1 cellular context compared by ENCODE assay signal in the genomic region with DNA sequence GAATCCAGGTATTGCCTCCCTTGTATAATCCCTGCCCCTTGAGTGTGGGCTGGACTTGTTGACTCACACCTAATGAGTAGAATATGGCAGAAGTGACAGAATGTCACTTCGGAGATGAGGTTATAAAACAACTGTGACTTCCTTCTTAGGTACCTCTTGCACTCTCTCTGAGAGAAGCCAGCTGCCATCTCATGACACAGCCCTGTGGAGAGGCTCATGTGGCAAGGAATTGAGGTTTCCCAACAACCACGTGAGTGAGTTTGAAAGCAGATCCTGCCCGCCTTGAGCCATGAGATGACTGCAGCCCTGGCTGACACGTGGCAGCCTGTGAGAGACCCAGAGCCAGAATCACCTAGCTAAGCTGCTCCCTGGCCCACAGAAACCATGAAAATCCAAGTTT.
TF ChIP-seq lines count a peak whose summit lies in the region.

No MANE protein-coding gene starts in this region.

TF ChIP-seq in K562, 482 proteins besides CTCF, POLR2A, EP300 and RAD21:
- TF ChIP-seq ZNF23 (CRISPR knock-in tag; IDR thresholded peaks at IDR 0.05) = no peak
- TF ChIP-seq, protein P1, sequence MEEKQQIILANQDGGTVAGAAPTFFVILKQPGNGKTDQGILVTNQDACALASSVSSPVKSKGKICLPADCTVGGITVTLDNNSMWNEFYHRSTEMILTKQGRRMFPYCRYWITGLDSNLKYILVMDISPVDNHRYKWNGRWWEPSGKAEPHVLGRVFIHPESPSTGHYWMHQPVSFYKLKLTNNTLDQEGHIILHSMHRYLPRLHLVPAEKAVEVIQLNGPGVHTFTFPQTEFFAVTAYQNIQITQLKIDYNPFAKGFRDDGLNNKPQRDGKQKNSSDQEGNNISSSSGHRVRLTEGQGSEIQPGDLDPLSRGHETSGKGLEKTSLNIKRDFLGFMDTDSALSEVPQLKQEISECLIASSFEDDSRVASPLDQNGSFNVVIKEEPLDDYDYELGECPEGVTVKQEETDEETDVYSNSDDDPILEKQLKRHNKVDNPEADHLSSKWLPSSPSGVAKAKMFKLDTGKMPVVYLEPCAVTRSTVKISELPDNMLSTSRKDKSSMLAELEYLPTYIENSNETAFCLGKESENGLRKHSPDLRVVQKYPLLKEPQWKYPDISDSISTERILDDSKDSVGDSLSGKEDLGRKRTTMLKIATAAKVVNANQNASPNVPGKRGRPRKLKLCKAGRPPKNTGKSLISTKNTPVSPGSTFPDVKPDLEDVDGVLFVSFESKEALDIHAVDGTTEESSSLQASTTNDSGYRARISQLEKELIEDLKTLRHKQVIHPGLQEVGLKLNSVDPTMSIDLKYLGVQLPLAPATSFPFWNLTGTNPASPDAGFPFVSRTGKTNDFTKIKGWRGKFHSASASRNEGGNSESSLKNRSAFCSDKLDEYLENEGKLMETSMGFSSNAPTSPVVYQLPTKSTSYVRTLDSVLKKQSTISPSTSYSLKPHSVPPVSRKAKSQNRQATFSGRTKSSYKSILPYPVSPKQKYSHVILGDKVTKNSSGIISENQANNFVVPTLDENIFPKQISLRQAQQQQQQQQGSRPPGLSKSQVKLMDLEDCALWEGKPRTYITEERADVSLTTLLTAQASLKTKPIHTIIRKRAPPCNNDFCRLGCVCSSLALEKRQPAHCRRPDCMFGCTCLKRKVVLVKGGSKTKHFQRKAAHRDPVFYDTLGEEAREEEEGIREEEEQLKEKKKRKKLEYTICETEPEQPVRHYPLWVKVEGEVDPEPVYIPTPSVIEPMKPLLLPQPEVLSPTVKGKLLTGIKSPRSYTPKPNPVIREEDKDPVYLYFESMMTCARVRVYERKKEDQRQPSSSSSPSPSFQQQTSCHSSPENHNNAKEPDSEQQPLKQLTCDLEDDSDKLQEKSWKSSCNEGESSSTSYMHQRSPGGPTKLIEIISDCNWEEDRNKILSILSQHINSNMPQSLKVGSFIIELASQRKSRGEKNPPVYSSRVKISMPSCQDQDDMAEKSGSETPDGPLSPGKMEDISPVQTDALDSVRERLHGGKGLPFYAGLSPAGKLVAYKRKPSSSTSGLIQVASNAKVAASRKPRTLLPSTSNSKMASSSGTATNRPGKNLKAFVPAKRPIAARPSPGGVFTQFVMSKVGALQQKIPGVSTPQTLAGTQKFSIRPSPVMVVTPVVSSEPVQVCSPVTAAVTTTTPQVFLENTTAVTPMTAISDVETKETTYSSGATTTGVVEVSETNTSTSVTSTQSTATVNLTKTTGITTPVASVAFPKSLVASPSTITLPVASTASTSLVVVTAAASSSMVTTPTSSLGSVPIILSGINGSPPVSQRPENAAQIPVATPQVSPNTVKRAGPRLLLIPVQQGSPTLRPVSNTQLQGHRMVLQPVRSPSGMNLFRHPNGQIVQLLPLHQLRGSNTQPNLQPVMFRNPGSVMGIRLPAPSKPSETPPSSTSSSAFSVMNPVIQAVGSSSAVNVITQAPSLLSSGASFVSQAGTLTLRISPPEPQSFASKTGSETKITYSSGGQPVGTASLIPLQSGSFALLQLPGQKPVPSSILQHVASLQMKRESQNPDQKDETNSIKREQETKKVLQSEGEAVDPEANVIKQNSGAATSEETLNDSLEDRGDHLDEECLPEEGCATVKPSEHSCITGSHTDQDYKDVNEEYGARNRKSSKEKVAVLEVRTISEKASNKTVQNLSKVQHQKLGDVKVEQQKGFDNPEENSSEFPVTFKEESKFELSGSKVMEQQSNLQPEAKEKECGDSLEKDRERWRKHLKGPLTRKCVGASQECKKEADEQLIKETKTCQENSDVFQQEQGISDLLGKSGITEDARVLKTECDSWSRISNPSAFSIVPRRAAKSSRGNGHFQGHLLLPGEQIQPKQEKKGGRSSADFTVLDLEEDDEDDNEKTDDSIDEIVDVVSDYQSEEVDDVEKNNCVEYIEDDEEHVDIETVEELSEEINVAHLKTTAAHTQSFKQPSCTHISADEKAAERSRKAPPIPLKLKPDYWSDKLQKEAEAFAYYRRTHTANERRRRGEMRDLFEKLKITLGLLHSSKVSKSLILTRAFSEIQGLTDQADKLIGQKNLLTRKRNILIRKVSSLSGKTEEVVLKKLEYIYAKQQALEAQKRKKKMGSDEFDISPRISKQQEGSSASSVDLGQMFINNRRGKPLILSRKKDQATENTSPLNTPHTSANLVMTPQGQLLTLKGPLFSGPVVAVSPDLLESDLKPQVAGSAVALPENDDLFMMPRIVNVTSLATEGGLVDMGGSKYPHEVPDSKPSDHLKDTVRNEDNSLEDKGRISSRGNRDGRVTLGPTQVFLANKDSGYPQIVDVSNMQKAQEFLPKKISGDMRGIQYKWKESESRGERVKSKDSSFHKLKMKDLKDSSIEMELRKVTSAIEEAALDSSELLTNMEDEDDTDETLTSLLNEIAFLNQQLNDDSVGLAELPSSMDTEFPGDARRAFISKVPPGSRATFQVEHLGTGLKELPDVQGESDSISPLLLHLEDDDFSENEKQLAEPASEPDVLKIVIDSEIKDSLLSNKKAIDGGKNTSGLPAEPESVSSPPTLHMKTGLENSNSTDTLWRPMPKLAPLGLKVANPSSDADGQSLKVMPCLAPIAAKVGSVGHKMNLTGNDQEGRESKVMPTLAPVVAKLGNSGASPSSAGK (IDR thresholded peaks at IDR 0.05) = peak; percentile 28; the same call in 1 of the 2 replicates
- TF ChIP-seq, protein P2, sequence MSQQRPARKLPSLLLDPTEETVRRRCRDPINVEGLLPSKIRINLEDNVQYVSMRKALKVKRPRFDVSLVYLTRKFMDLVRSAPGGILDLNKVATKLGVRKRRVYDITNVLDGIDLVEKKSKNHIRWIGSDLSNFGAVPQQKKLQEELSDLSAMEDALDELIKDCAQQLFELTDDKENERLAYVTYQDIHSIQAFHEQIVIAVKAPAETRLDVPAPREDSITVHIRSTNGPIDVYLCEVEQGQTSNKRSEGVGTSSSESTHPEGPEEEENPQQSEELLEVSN (IDR thresholded peaks at IDR 0.05; ENCODE audit: borderline replicate concordance in 1 of 2, extremely low read depth in 1 of 2, insufficient read depth in 1 of 2, insufficient read length in 1 of 2, low read depth in 1 of 2, low read length in 1 of 2, poor library complexity in 1 of 2, severe bottlenecking in 1 of 2) = peak in 1 of 2 experiments; percentile 37
TF ChIP-seq in K562: peak in this region for 2.
